ENCODE assay signal across 27 cellular contexts in genomic region chr11:120017582-120017981, GRCh38.
DNase-seq lines count a peak whose midpoint lies in the region; ATAC-seq lines count a peak whose summit lies in the region.
"Had no signal": no experiment of that assay in that cellular context is flagged by ENCODE, and none has a peak within 500 bp of the region (broad histone marks: within the 10 kb centered on the region; RNA-seq: fewer than 3 reads in every experiment).

No MANE protein-coding gene starts in this region.

- ATAC-seq in esophagus mucosa: no peak
- ATAC-seq: activated CD4-positive, alpha-beta T cell treated with anti-CD3 and anti-CD28 coated beads for 36 hours; activated T-cell treated with anti-CD3 and anti-CD28 coated beads, Interleukin-2, amount 50 U/mL, for 72 hours; foreskin keratinocyte; left lung; stimulated activated effector memory CD8-positive, alpha-beta T cell treated with anti-CD3 and anti-CD28 coated beads, Interleukin-12 subunit alpha, Interleukin-12 subunit beta, amount 100 ng/mL, for 72 hours had no signal

- H3K4me1 ChIP-seq in NT2/D1 (ENCODE audit: insufficient read depth, insufficient read length): peaks cover 14% of the 10 kb centered on the region
- H3K4me1 ChIP-seq: foreskin keratinocyte, left lung, prostate gland, testis had no signal

- no peak overlapping the region for H3K4me3 ChIP-seq in NT2/D1 (ENCODE audit: insufficient read length, low read depth)
- H3K4me3 ChIP-seq in MG63: no peak overlapping the region
- H3K4me3 ChIP-seq: left lung, prostate gland, testis had no signal

- H3K9me3 ChIP-seq in NT2/D1 (ENCODE audit: insufficient read depth, low read length) (no peaks in the 10 kb centered on the region), MG63 (no peaks in the 10 kb centered on the region)
- H3K9me3 ChIP-seq: left lung, prostate gland, testis had no signal

- H3K27me3 ChIP-seq in NT2/D1 (ENCODE audit: insufficient read depth, insufficient read length) (peaks cover 2% of the 10 kb centered on the region), MG63 (peaks cover 2% of the 10 kb centered on the region; the same call in 1 of the 2 replicates)
- H3K27me3 ChIP-seq: testis had no signal

- H3K9ac ChIP-seq in NT2/D1 (ENCODE audit: insufficient read length, low read depth): peak overlapping the region; percentile 25

- DNase-seq in DMS153 treated with DMSO at 0.1 percent for 48 hours (lab: John Stamatoyannopoulos, UW; ENCODE audit: unreplicated experiment) (peak; percentile 37), NCI-H146 (lab: John Stamatoyannopoulos, UW) (peak; percentile 53), NT2/D1 (ENCODE audit: low read depth, low spot score) (no peak), midbrain (lab: John Stamatoyannopoulos, UW) (peak; percentile 36), MG63 (no peak), SHP77 (lab: John Stamatoyannopoulos, UW) (no peak)
- no peak for DNase-seq in central memory CD4-positive, alpha-beta T cell
- DNase-seq: activated CD4-positive, alpha-beta T cell treated with anti-CD3 and anti-CD28 coated beads for 36 hours; activated naive CD4-positive, alpha-beta T cell treated with anti-CD3 and anti-CD28 coated beads, Interleukin-2, amount 10 ng/mL, durations not matched to agents 7 days and 5 days; activated T-cell treated with anti-CD3 and anti-CD28 coated beads, Interleukin-2, amount 50 U/mL, for 72 hours; aorta; CD4-positive, alpha-beta T cell; cerebellar nuclear complex; DMS 273 treated with DMSO at 0.1 percent for 48 hours; effector CD4-positive, alpha-beta T cell; erythroblast; foreskin keratinocyte; GDM1; KG1; left lung; MV-4-11; NCI-H345; stimulated activated CD4-positive, alpha-beta T cell treated with anti-CD3 and anti-CD28 coated beads, Interleukin-1b, Interleukin-23, amount 100 ng/mL, for 48 hours; testis had no signal

- H3K36me3 ChIP-seq in NT2/D1 (ENCODE audit: insufficient read depth, insufficient read length, low read length) (no peaks in the 10 kb centered on the region), MG63 (no peaks in the 10 kb centered on the region)
- H3K36me3 ChIP-seq: left lung, prostate gland had no signal

Comparison
In these comparisons a context has a peak if more than half of its experiments do, and no peak if none do; other contexts are left out.
1. DNase-seq: peak in DMS153 treated with DMSO at 0.1 percent for 48 hours (single experiment), NCI-H146 (single experiment) and midbrain (single experiment); none in NT2/D1 (single experiment), MG63 (single experiment), SHP77 (0 of 2) and central memory CD4-positive, alpha-beta T cell (single experiment).